Comparison of ENCODE assay signal across 9 cellular contexts in genomic region chr2:17643031-17643615, GRCh38.
DNase-seq lines count a peak whose midpoint lies in the region; ATAC-seq, FAIRE-seq and TF ChIP-seq lines count a peak whose summit lies in the region.
"Had no signal": no experiment of that assay in that cellular context is flagged by ENCODE, and none has a peak within 500 bp of the region (broad histone marks: within the 10 kb centered on the region; RNA-seq: fewer than 3 reads in every experiment).

No MANE protein-coding gene starts in this region.

- H3K9me3 Mint-ChIP-seq in neural progenitor cell (no peaks in the 10 kb centered on the region), immature natural killer cell (no peaks in the 10 kb centered on the region)

- H3K27ac ChIP-seq in angular gyrus (ENCODE audit: low read depth, low read length) (peak overlapping the region; percentile 24), HepG2 (ENCODE audit: extremely low read length, insufficient read depth, low read length) (no peak overlapping the region), neural progenitor cell (no peak overlapping the region)

- in situ Hi-C loops in HepG2 (cut with HindIII; ENCODE audit: extremely low pct_ligation_motif_present, low pct_unique_long_range_greater_than_20kb), result loop anchor here (10.0 kb wide), 1 partner anchor 168 kb away; no protein-coding TSS in a partner anchor

- peaks cover 6% of the 10 kb centered on the region for H3F3A ChIP-seq in neural progenitor cell (ENCODE audit: low read depth)

- H3K4me3 ChIP-seq in HepG2 (replicated peaks in 1 of 3; ENCODE audit: insufficient read depth in 1 of 3, low read depth in 2 of 3, low read length in 3 of 3), result no peak overlapping the region
- no peak overlapping the region for H3K4me3 ChIP-seq in neural progenitor cell

- H3K9me3 ChIP-seq in HepG2 (ENCODE audit: low read length) (no peaks in the 10 kb centered on the region), neural progenitor cell (ENCODE audit: low read depth) (no peaks in the 10 kb centered on the region)

- H3K27me3 ChIP-seq in HepG2 (ENCODE audit: control insufficient read depth in 1 of 2, insufficient read depth in 2 of 2, low read length in 2 of 2) (no peaks in the 10 kb centered on the region), neural progenitor cell (no peaks in the 10 kb centered on the region)

- intact Hi-C loops in HepG2 (cut with micrococcal nuclease; ENCODE audit: unreplicated experiment), result no loop called here

- H3K79me2 ChIP-seq in HepG2 (ENCODE audit: insufficient read depth, low read length) (no peaks in the 10 kb centered on the region), neural progenitor cell (ENCODE audit: low read depth) (peaks cover 8% of the 10 kb centered on the region)

- TF ChIP-seq CTCF in HepG2 (CRISPR knock-in tag; IDR thresholded peaks at IDR 0.05) (no peak), neural progenitor cell (IDR thresholded peaks at IDR 0.05) (no peak)

- H3K4me3 Mint-ChIP-seq in neural progenitor cell (no peak overlapping the region), immature natural killer cell (no peak overlapping the region)

- H3K9ac ChIP-seq in HepG2 (ENCODE audit: insufficient read depth, low read depth, low read length) (no peak overlapping the region), neural progenitor cell (no peak overlapping the region)

- H3K4me1 ChIP-seq in HepG2 (ENCODE audit: insufficient read depth, low read length), result peaks cover 33% of the 10 kb centered on the region
- H3K4me1 ChIP-seq in neural progenitor cell, result no peaks in the 10 kb centered on the region

- H3K27me3 Mint-ChIP-seq in neural progenitor cell (ENCODE audit: insufficient read depth, low read depth) (no peaks in the 10 kb centered on the region), immature natural killer cell (ENCODE audit: low read depth in 3 of 3) (peaks cover 0 to 2% (median 2%) of the 10 kb centered on the region in 3 donors)

- TF ChIP-seq EP300 in HepG2 (IDR thresholded peaks at IDR 0.05; ENCODE audit: low read depth in 2 of 2, low read length in 2 of 2) (no peak), HepG2 (CRISPR knock-in tag; IDR thresholded peaks at IDR 0.05; ENCODE audit: borderline replicate concordance) (no peak)

- POLR2A ChIA-PET in HepG2 (lab: Yijun Ruan, JAX), result no interaction called here

- no peak overlapping the region for H3K4me2 ChIP-seq in HepG2 (ENCODE audit: low read depth, low read length)
- H3K4me2 ChIP-seq in neural progenitor cell, result no peak overlapping the region

- peaks cover 24% of the 10 kb centered on the region for H4K20me1 ChIP-seq in HepG2 (ENCODE audit: insufficient read depth, low read length)
- H4K20me1 ChIP-seq in neural progenitor cell (ENCODE audit: low read depth), result peaks cover 14% of the 10 kb centered on the region

- DNase-seq in AG08396 (ENCODE audit: low spot score) (peak; percentile 88), HK-2 (ENCODE audit: unreplicated experiment) (peak; percentile 66), HepG2 (ENCODE audit: low spot score) (peak; percentile 22), neural progenitor cell (ENCODE audit: low spot score) (no peak), immature natural killer cell (no peak)
- DNase-seq in effector CD8-positive, alpha-beta T cell (lab: John Stamatoyannopoulos, UW), result no peak
- DNase-seq in activated naive CD4-positive, alpha-beta T cell treated with anti-CD3 and anti-CD28 coated beads, Interleukin-2, amount 50 U/mL, for 16 hours, result no peak
- DNase-seq: retina had no signal

- no TSS peak for BruUV-seq in HepG2 (replicated peaks; lab: Mats Ljungman, UMichigan)

- no peak for ATAC-seq in HepG2

- WGBS in HepG2 (ENCODE audit: low lambda C conversion rate), result 94% methylated on average over 3 of the region's 6 CpGs

- H3K4me1 Mint-ChIP-seq in neural progenitor cell (peaks cover under 1% of the 10 kb centered on the region), immature natural killer cell (no peaks in the 10 kb centered on the region)

- H3K36me3 Mint-ChIP-seq in neural progenitor cell, result no peaks in the 10 kb centered on the region
- H3K36me3 Mint-ChIP-seq in immature natural killer cell, result no peaks in the 10 kb centered on the region

- no peak for TF ChIP-seq RAD21 in HepG2 (CRISPR knock-in tag; IDR thresholded peaks at IDR 0.05)

- peaks cover 4 to 25% of the 10 kb centered on the region in 2 experiments; a peak in 4 of 5 replicates for H3K36me3 ChIP-seq in HepG2 (replicated peaks in 1 of 2; ENCODE audit: control insufficient read depth in 1 of 2, insufficient read depth in 2 of 2, low read length in 2 of 2)
- no peaks in the 10 kb centered on the region for H3K36me3 ChIP-seq in neural progenitor cell

- H3K27ac Mint-ChIP-seq in neural progenitor cell (no peak overlapping the region), immature natural killer cell (no peak overlapping the region)

- FAIRE-seq in HepG2 (lab: Jason Lieb, UNC), result no peak

- no peak for TF ChIP-seq POLR2A in HepG2 (IDR thresholded peaks at IDR 0.05; ENCODE audit: insufficient read depth in 1 of 2, low read depth in 2 of 2, low read length in 2 of 2)

- H2AFZ ChIP-seq in HepG2 (ENCODE audit: low read length) (no peak overlapping the region), neural progenitor cell (replicated peaks) (no peak overlapping the region)

- CTCF ChIA-PET in HepG2 (lab: Yijun Ruan, JAX; ENCODE audit: low intra/inter-chr PET ratio, low total read pairs), result no interaction called here

TF ChIP-seq in HepG2, 621 proteins besides CTCF, POLR2A, EP300 and RAD21:
- TF ChIP-seq NFE2L2 (IDR thresholded peaks at IDR 0.05; ENCODE audit: low read length) (peak; percentile 6; the same call in 1 of the 2 replicates), FOSL2 (CRISPR knock-in tag; IDR thresholded peaks at IDR 0.05) (peak; percentile 81), ZNF367 (CRISPR knock-in tag; IDR thresholded peaks at IDR 0.05; ENCODE audit: borderline replicate concordance) (no peak), ZKSCAN1 (IDR thresholded peaks at IDR 0.05; ENCODE audit: low read length) (0 out of 2 replicates have a peak, but pooled peaks have one; percentile 41)

Comparison
In these comparisons a context has a peak if more than half of its experiments do, and no peak if none do; other contexts are left out.
1. DNase-seq: peak in AG08396 (single experiment), HK-2 (single experiment) and HepG2 (single experiment); none in effector CD8-positive, alpha-beta T cell (single experiment), neural progenitor cell (single experiment), immature natural killer cell (0 of 3) and activated naive CD4-positive, alpha-beta T cell treated with anti-CD3 and anti-CD28 coated beads, Interleukin-2, amount 50 U/mL, for 16 hours (single experiment).